Comparison of ENCODE assay signal across 16 cellular contexts in genomic region chr19:34881982-34882381, GRCh38.
"Had no signal": no experiment of that assay in that cellular context is flagged by ENCODE, and none has a peak within 500 bp of the region (broad histone marks: within the 10 kb centered on the region; RNA-seq: fewer than 3 reads in every experiment).

No MANE protein-coding gene starts in this region.

- H3K27ac ChIP-seq: gastroesophageal sphincter, suprapubic skin, upper lobe of right lung had no signal

- H3K4me3 ChIP-seq: gastroesophageal sphincter, suprapubic skin, upper lobe of right lung had no signal

- ATAC-seq: activated CD8-positive, alpha-beta memory T cell treated with anti-CD3 and anti-CD28 coated beads, Interleukin-2, amount 10 ng/mL, durations not matched to agents 7 days and 5 days; gastroesophageal sphincter; stimulated activated naive CD8-positive, alpha-beta T cell treated with anti-CD3 and anti-CD28 coated beads, Interleukin-15, Interleukin-2, amounts not matched to agents 100 U/mL and 50 U/mL, for 24 hours; upper lobe of right lung had no signal

- DNase-seq: activated CD4-positive, alpha-beta T cell treated with anti-CD3 and anti-CD28 coated beads, Interleukin-2, amount 50 U/mL, for 48 hours; activated CD4-positive, CD25-positive, alpha-beta regulatory T cell treated with anti-CD3 and anti-CD28 coated beads, Interleukin-2, amount 50 U/mL, for 72 hours; activated CD8-positive, alpha-beta memory T cell treated with anti-CD3 and anti-CD28 coated beads, Interleukin-2, amount 10 ng/mL, durations not matched to agents 7 days and 5 days; activated effector memory CD4-positive, alpha-beta T cell treated with anti-CD3 and anti-CD28 coated beads, Interleukin-2, amount 50 U/mL, for 16 hours; activated T-cell treated with anti-CD3 and anti-CD28 coated beads, Interleukin-2, amount 50 U/mL, for 24 hours; central memory CD4-positive, alpha-beta T cell; cortex of kidney; effector CD8-positive, alpha-beta T cell; kidney; stimulated activated CD4-positive, alpha-beta T cell treated with anti-CD3 and anti-CD28 coated beads, Interleukin-2, amount 100 ng/mL, for 48 hours; stimulated activated CD8-positive, alpha-beta memory T cell treated with anti-CD3 and anti-CD28 coated beads, Interleukin-4, amount 100 ng/mL, for 48 hours; stimulated activated naive CD8-positive, alpha-beta T cell treated with anti-CD3 and anti-CD28 coated beads, Interleukin-15, Interleukin-2, amounts not matched to agents 100 U/mL and 50 U/mL, for 24 hours; T-helper 2 cell; upper lobe of right lung had no signal
